24 cellular contexts compared by ENCODE assay signal in the genomic region with DNA sequence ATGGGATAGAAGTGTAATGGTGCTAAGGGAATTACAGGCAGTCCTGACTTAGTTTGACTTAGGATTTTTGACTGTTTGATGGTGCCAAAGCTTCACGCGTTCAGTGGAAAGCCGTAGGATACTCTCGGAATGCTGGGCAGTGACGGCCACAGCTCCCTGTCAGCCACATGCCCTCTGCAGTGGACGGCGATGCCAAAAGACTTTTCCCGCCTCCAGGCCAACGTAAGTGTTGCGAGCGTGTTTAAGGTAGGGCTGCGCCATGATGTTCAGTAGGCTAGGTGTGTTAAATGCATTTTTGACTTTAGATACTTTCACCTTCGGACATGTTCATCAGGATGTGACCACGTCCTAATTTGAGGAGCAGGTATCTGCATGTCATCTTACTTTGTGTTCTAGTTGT.
"Had no signal": no experiment of that assay in that cellular context is flagged by ENCODE, and none has a peak within 500 bp of the region (broad histone marks: within the 10 kb centered on the region; RNA-seq: fewer than 3 reads in every experiment).

No MANE protein-coding gene starts in this region.

- H3K4me3 Mint-ChIP-seq: activated CD4-positive, alpha-beta memory T cell treated with anti-CD3 and anti-CD28 coated beads for 36 hours; activated CD4-positive, alpha-beta T cell treated with anti-CD3 and anti-CD28 coated beads for 36 hours; activated CD4-positive, alpha-beta T cell treated with anti-CD3 and anti-CD28 coated beads, Interleukin-2, amount 10 ng/mL, durations not matched to agents 24 days and 14 days; activated CD8-positive, alpha-beta memory T cell treated with anti-CD3 and anti-CD28 coated beads, Interleukin-2, amount 10 ng/mL, durations not matched to agents 7 days and 5 days; activated CD8-positive, alpha-beta T cell treated with anti-CD3 and anti-CD28 coated beads, Interleukin-2, amount 10 ng/mL, durations not matched to agents 7 days and 5 days; activated naive CD8-positive, alpha-beta T cell; activated T-cell treated with anti-CD3 and anti-CD28 coated beads, Interleukin-2, amount 50 U/mL, for 4 hours; activated T-helper 1 cell treated with anti-CD3 and anti-CD28 coated beads, Interleukin-12 subunit alpha, Interleukin-12 subunit beta, Interleukin-2, Interleukin-4 antibody, amounts not matched to agents 30 ng/mL and 10 ng/mL and 1 ng/mL, durations not matched to agents 14 hours and 24 hours and 36 hours had no signal

- H3K27me3 ChIP-seq: brain microvascular endothelial cell had no signal

- H3K27ac Mint-ChIP-seq: activated CD4-positive, alpha-beta memory T cell treated with anti-CD3 and anti-CD28 coated beads for 36 hours; activated CD4-positive, alpha-beta T cell treated with anti-CD3 and anti-CD28 coated beads for 36 hours; activated CD4-positive, alpha-beta T cell treated with anti-CD3 and anti-CD28 coated beads, Interleukin-2, amount 10 ng/mL, durations not matched to agents 24 days and 14 days; activated CD8-positive, alpha-beta memory T cell treated with anti-CD3 and anti-CD28 coated beads, Interleukin-2, amount 10 ng/mL, durations not matched to agents 7 days and 5 days; activated CD8-positive, alpha-beta T cell treated with anti-CD3 and anti-CD28 coated beads, Interleukin-2, amount 10 ng/mL, durations not matched to agents 7 days and 5 days; activated naive CD8-positive, alpha-beta T cell; activated T-helper 1 cell treated with anti-CD3 and anti-CD28 coated beads, Interleukin-12 subunit alpha, Interleukin-12 subunit beta, Interleukin-2, Interleukin-4 antibody, amounts not matched to agents 30 ng/mL and 10 ng/mL and 1 ng/mL, durations not matched to agents 14 hours and 24 hours and 36 hours had no signal

- H3K27me3 Mint-ChIP-seq: activated CD4-positive, alpha-beta T cell treated with anti-CD3 and anti-CD28 coated beads, Interleukin-2, amount 10 ng/mL, durations not matched to agents 24 days and 14 days had no signal

- H3K9me3 Mint-ChIP-seq: activated CD4-positive, alpha-beta memory T cell treated with anti-CD3 and anti-CD28 coated beads for 36 hours; activated CD4-positive, alpha-beta T cell treated with anti-CD3 and anti-CD28 coated beads, Interleukin-2, amount 10 ng/mL, durations not matched to agents 24 days and 14 days; activated T-cell treated with anti-CD3 and anti-CD28 coated beads, Interleukin-2, amount 50 U/mL, for 4 hours; activated T-helper 1 cell treated with anti-CD3 and anti-CD28 coated beads, Interleukin-12 subunit alpha, Interleukin-12 subunit beta, Interleukin-2, Interleukin-4 antibody, amounts not matched to agents 30 ng/mL and 10 ng/mL and 1 ng/mL, durations not matched to agents 14 hours and 24 hours and 36 hours had no signal

- H3K27ac ChIP-seq: brain microvascular endothelial cell had no signal

- H3K36me3 ChIP-seq: brain microvascular endothelial cell had no signal

- H3K4me1 Mint-ChIP-seq: activated CD4-positive, alpha-beta T cell treated with anti-CD3 and anti-CD28 coated beads for 36 hours; activated CD4-positive, alpha-beta T cell treated with anti-CD3 and anti-CD28 coated beads, Interleukin-2, amount 10 ng/mL, durations not matched to agents 24 days and 14 days; activated CD8-positive, alpha-beta memory T cell treated with anti-CD3 and anti-CD28 coated beads, Interleukin-2, amount 10 ng/mL, durations not matched to agents 7 days and 5 days had no signal

- ATAC-seq: activated CD4-positive, alpha-beta T cell treated with anti-CD3 and anti-CD28 coated beads for 36 hours; activated CD8-positive, alpha-beta memory T cell treated with anti-CD3 and anti-CD28 coated beads, Interleukin-2, amount 10 ng/mL, durations not matched to agents 7 days and 5 days; activated CD8-positive, alpha-beta T cell treated with anti-CD3 and anti-CD28 coated beads, Interleukin-2, amount 10 ng/mL, durations not matched to agents 7 days and 5 days; activated T-cell treated with anti-CD3 and anti-CD28 coated beads, Interleukin-2, amount 50 U/mL, for 4 hours; esophagus mucosa had no signal

- H3K36me3 Mint-ChIP-seq: activated CD4-positive, alpha-beta memory T cell treated with anti-CD3 and anti-CD28 coated beads for 36 hours; activated CD8-positive, alpha-beta memory T cell treated with anti-CD3 and anti-CD28 coated beads, Interleukin-2, amount 10 ng/mL, durations not matched to agents 7 days and 5 days; activated naive CD8-positive, alpha-beta T cell had no signal

- DNase-seq: activated CD4-positive, alpha-beta memory T cell treated with anti-CD3 and anti-CD28 coated beads for 36 hours; activated CD4-positive, alpha-beta T cell treated with anti-CD3 and anti-CD28 coated beads for 36 hours; activated CD4-positive, alpha-beta T cell treated with anti-CD3 and anti-CD28 coated beads, Interleukin-2, amount 10 ng/mL, durations not matched to agents 24 days and 14 days; activated CD4-positive, CD25-positive, alpha-beta regulatory T cell; activated CD4-positive, CD25-positive, alpha-beta regulatory T cell treated with anti-CD3 and anti-CD28 coated beads, Interleukin-2, amount 50 U/mL, for 72 hours; activated CD8-positive, alpha-beta memory T cell treated with anti-CD3 and anti-CD28 coated beads, Interleukin-2, amount 10 ng/mL, durations not matched to agents 7 days and 5 days; activated CD8-positive, alpha-beta T cell treated with anti-CD3 and anti-CD28 coated beads, Interleukin-2, amount 10 ng/mL, durations not matched to agents 7 days and 5 days; activated gamma-delta T cell; activated naive CD4-positive, alpha-beta T cell treated with anti-CD3 and anti-CD28 coated beads, Interleukin-2, amount 50 U/mL, for 16 hours; activated naive CD4-positive, alpha-beta T cell treated with Interleukin-2 at 50 U/mL for 16 hours; activated T-cell treated with anti-CD3 and anti-CD28 coated beads, Interleukin-2, amount 50 U/mL, for 4 hours; amniotic stem cell; anterior cingulate cortex; brain microvascular endothelial cell; caudate nucleus; cortex of kidney; dermis blood vessel endothelial cell; effector CD8-positive, alpha-beta T cell; foreskin fibroblast; head of caudate nucleus; T-helper 2 cell had no signal
